9 cellular contexts compared by ENCODE assay signal in genomic region chr19:16874978-16875299, GRCh38. TPM values are rescaled to one million over a fixed set of nuclear protein-coding genes. Genes with fewer than 3 reads are reported as not detected.
DNase-seq lines count a peak whose midpoint lies in the region; ATAC-seq, FAIRE-seq and TF ChIP-seq lines count a peak whose summit lies in the region.
"Not testable (repeated sequence)": the region's sequence is repeated elsewhere in the genome, so short reads cannot be mapped to it uniquely, and the experiment has no call there.
"Had no signal": no experiment of that assay in that cellular context is flagged by ENCODE, and none has a peak within 500 bp of the region (broad histone marks: within the 10 kb centered on the region; RNA-seq: fewer than 3 reads in every experiment).

No MANE protein-coding gene starts in this region.

- not testable (repeated sequence) for H2AFZ ChIP-seq in astrocyte (ENCODE audit: low read depth, low read length)

- not testable (repeated sequence) for H3K27me3 Mint-ChIP-seq in CD8-positive, alpha-beta T cell (ENCODE audit: low read depth); HFFc6 (ENCODE audit: insufficient read depth); T-helper 1 cell treated with Interleukin-12 subunit alpha and Interleukin-12 subunit beta and Interleukin-4 antibody, amounts not matched to agents 30 μg/mL and 1 μg/mL, for 36 hours (ENCODE audit: low read depth); activated T-cell treated with anti-CD3 and anti-CD28 coated beads, Interleukin-2, amount 50 U/mL, for 24 hours; astrocyte (ENCODE audit: low read depth, unreplicated experiment); nephron progenitor cell (ENCODE audit: low read depth, poor library complexity); type B pancreatic cell

- not testable (repeated sequence) for H3K4me3 Mint-ChIP-seq in CD8-positive, alpha-beta T cell; HFFc6; T-helper 1 cell treated with Interleukin-12 subunit alpha and Interleukin-12 subunit beta and Interleukin-4 antibody, amounts not matched to agents 30 μg/mL and 1 μg/mL, for 36 hours; activated T-cell treated with anti-CD3 and anti-CD28 coated beads, Interleukin-2, amount 50 U/mL, for 24 hours; astrocyte (ENCODE audit: unreplicated experiment); nephron progenitor cell; type B pancreatic cell

- not testable (repeated sequence) for H3K27ac ChIP-seq in CD8-positive, alpha-beta T cell (ENCODE audit: low read depth, low read length); astrocyte (ENCODE audit: low read depth, low read length)

- peaks cover 29% of the 10 kb centered on the region for H3K79me2 ChIP-seq in astrocyte (ENCODE audit: insufficient read depth, low read length)

- H3K4me1 ChIP-seq in CD8-positive, alpha-beta T cell (ENCODE audit: insufficient read depth, low read length) = not testable (repeated sequence)
- H3K4me1 ChIP-seq in astrocyte (ENCODE audit: insufficient read depth, low read length) = peaks cover 14% of the 10 kb centered on the region

- peaks cover 12% of the 10 kb centered on the region for H3K4me1 Mint-ChIP-seq in CD8-positive, alpha-beta T cell (ENCODE audit: low read depth)
- peaks cover 11% of the 10 kb centered on the region; the same call in 1 of the 2 replicates for H3K4me1 Mint-ChIP-seq in HFFc6 (ENCODE audit: low read depth)
- peaks cover 21% of the 10 kb centered on the region for H3K4me1 Mint-ChIP-seq in T-helper 1 cell treated with Interleukin-12 subunit alpha and Interleukin-12 subunit beta and Interleukin-4 antibody, amounts not matched to agents 30 μg/mL and 1 μg/mL, for 36 hours (ENCODE audit: low read depth)
- H3K4me1 Mint-ChIP-seq in activated T-cell treated with anti-CD3 and anti-CD28 coated beads, Interleukin-2, amount 50 U/mL, for 24 hours (ENCODE audit: low read depth) = peaks cover 17% of the 10 kb centered on the region
- H3K4me1 Mint-ChIP-seq in astrocyte (ENCODE audit: low read depth, unreplicated experiment); nephron progenitor cell; type B pancreatic cell (ENCODE audit: unreplicated experiment): not testable (repeated sequence)

- CTCF ChIA-PET in CD8-positive, alpha-beta T cell (lab: Charles Lee) = not testable (repeated sequence)

- intact Hi-C loops in CD8-positive, alpha-beta T cell (cut with DNase I, micrococcal nuclease) = not testable (repeated sequence)

- ATAC-seq in CD8-positive, alpha-beta T cell = not testable (repeated sequence)

- H4K20me1 ChIP-seq in astrocyte (ENCODE audit: insufficient read depth, low read length) = peaks cover 66% of the 10 kb centered on the region

- H3K4me2 ChIP-seq in astrocyte (ENCODE audit: low read length) = not testable (repeated sequence)

- not testable (repeated sequence) for TF ChIP-seq CTCF in CD8-positive, alpha-beta T cell (IDR thresholded peaks at IDR 0.05); HFFc6 (IDR thresholded peaks at IDR 0.05); astrocyte (IDR thresholded peaks at IDR 0.05; ENCODE audit: insufficient read depth, low read depth, low read length); nephron progenitor cell (IDR thresholded peaks at IDR 0.05); type B pancreatic cell (conservative IDR thresholded peaks at IDR 0.05)

- not testable (repeated sequence) for H3K4me3 ChIP-seq in CD8-positive, alpha-beta T cell (ENCODE audit: low read depth, low read length); astrocyte (ENCODE audit: insufficient read depth, low read depth, low read length)

- H3K9me3 Mint-ChIP-seq in CD8-positive, alpha-beta T cell; T-helper 1 cell treated with Interleukin-12 subunit alpha and Interleukin-12 subunit beta and Interleukin-4 antibody, amounts not matched to agents 30 μg/mL and 1 μg/mL, for 36 hours; activated T-cell treated with anti-CD3 and anti-CD28 coated beads, Interleukin-2, amount 50 U/mL, for 24 hours; nephron progenitor cell; type B pancreatic cell: not testable (repeated sequence)
- H3K9me3 Mint-ChIP-seq in HFFc6 (peaks cover 13% of the 10 kb centered on the region), astrocyte (ENCODE audit: unreplicated experiment) (peaks cover 12% of the 10 kb centered on the region)

- peak overlapping the region; percentile 95 for H3K27ac Mint-ChIP-seq in CD8-positive, alpha-beta T cell
- peak overlapping the region; percentile 72 for H3K27ac Mint-ChIP-seq in HFFc6
- H3K27ac Mint-ChIP-seq in T-helper 1 cell treated with Interleukin-12 subunit alpha and Interleukin-12 subunit beta and Interleukin-4 antibody, amounts not matched to agents 30 μg/mL and 1 μg/mL, for 36 hours = peak overlapping the region; percentile 45
- H3K27ac Mint-ChIP-seq in activated T-cell treated with anti-CD3 and anti-CD28 coated beads, Interleukin-2, amount 50 U/mL, for 24 hours = peak overlapping the region; percentile 83
- peak overlapping the region; percentile 95 for H3K27ac Mint-ChIP-seq in astrocyte (ENCODE audit: unreplicated experiment)
- peak overlapping the region; percentile 100 for H3K27ac Mint-ChIP-seq in nephron progenitor cell
- H3K27ac Mint-ChIP-seq in type B pancreatic cell = peak overlapping the region; percentile 51

- POLR2A ChIA-PET in CD8-positive, alpha-beta T cell (lab: Charles Lee) = not testable (repeated sequence)

- H3K9ac ChIP-seq in astrocyte (ENCODE audit: low read length) = not testable (repeated sequence)

- peaks cover 28% of the 10 kb centered on the region for H3K36me3 ChIP-seq in CD8-positive, alpha-beta T cell (ENCODE audit: insufficient read depth, low read length)
- not testable (repeated sequence) for H3K36me3 ChIP-seq in astrocyte (ENCODE audit: insufficient read depth, low read length)

- FAIRE-seq in astrocyte (lab: Jason Lieb, UNC) = not testable (repeated sequence)
- peak; percentile 26 for FAIRE-seq in endometrium (lab: Jason Lieb, UNC)

- H3K36me3 Mint-ChIP-seq in CD8-positive, alpha-beta T cell = peaks cover 73% of the 10 kb centered on the region
- H3K36me3 Mint-ChIP-seq in HFFc6 (ENCODE audit: low read depth) (peaks cover 27% of the 10 kb centered on the region), astrocyte (ENCODE audit: low read depth, unreplicated experiment) (peaks cover 41% of the 10 kb centered on the region), nephron progenitor cell (ENCODE audit: low read depth) (peaks cover 65% of the 10 kb centered on the region), type B pancreatic cell (peaks cover 20% of the 10 kb centered on the region)
- H3K36me3 Mint-ChIP-seq in T-helper 1 cell treated with Interleukin-12 subunit alpha and Interleukin-12 subunit beta and Interleukin-4 antibody, amounts not matched to agents 30 μg/mL and 1 μg/mL, for 36 hours (ENCODE audit: low read depth) = peaks cover 38% of the 10 kb centered on the region
- peaks cover 85% of the 10 kb centered on the region for H3K36me3 Mint-ChIP-seq in activated T-cell treated with anti-CD3 and anti-CD28 coated beads, Interleukin-2, amount 50 U/mL, for 24 hours (ENCODE audit: low read depth)

- not testable (repeated sequence) for H3K9me3 ChIP-seq in CD8-positive, alpha-beta T cell (ENCODE audit: low read length); astrocyte (ENCODE audit: insufficient read depth, low read depth, low read length)

- not testable (repeated sequence) for DNase-seq in CD8-positive, alpha-beta T cell; HFFc6; activated T-cell treated with anti-CD3 and anti-CD28 coated beads, Interleukin-2, amount 50 U/mL, for 24 hours; astrocyte (ENCODE audit: low read depth); nephron progenitor cell; type B pancreatic cell (ENCODE audit: extremely low spot score, unreplicated experiment)

- not testable (repeated sequence) for H3K27me3 ChIP-seq in CD8-positive, alpha-beta T cell (ENCODE audit: insufficient read depth, low read length); astrocyte (ENCODE audit: insufficient read depth, low read length)

RNA-seq across cellular contexts. Expression of gene F2RL3, which starts 13.9 kb away (rescaled TPM):
- not detected for total RNA-seq in CD8-positive, alpha-beta T cell
- total RNA-seq in HFFc6 (2021; fragmentation: NEBNext Ultra II Directional; extraction: Animal tissue kit (Norgen Biotek cat#: 25700)) = not detected
- not detected in 2 replicates for total RNA-seq in astrocyte
- total RNA-seq in type B pancreatic cell (ENCODE audit: low replicate concordance) = not detected in 2 replicates
- total RNA-seq: LHCN-M2 had no signal

RNA-seq across cellular contexts. Expression of gene SIN3B, which starts 45.7 kb away (rescaled TPM):
- total RNA-seq in CD8-positive, alpha-beta T cell = 10 to 100 TPM; 46.1 to 46.5 TPM
- total RNA-seq in HFFc6 (2021; fragmentation: NEBNext Ultra II Directional; extraction: Animal tissue kit (Norgen Biotek cat#: 25700)) = 10 to 100 TPM; 29.6 to 39.4 (median 35.2) TPM
- total RNA-seq in astrocyte (79.8 and 86.1 TPM in 2 replicates), type B pancreatic cell (ENCODE audit: low replicate concordance) (58.9 and 71.2 TPM in 2 replicates)

Comparison
In these comparisons a context has a peak if more than half of its experiments do, and no peak if none do; other contexts are left out.
1. H3K27ac Mint-ChIP-seq: peak in every context shown above with its lines; median percentile 100 in nephron progenitor cell; 95 in CD8-positive, alpha-beta T cell; 95 in astrocyte; 83 in activated T-cell treated with anti-CD3 and anti-CD28 coated beads, Interleukin-2, amount 50 U/mL, for 24 hours; 72 in HFFc6; 51 in type B pancreatic cell; 45 in T-helper 1 cell treated with Interleukin-12 subunit alpha and Interleukin-12 subunit beta and Interleukin-4 antibody, amounts not matched to agents 30 μg/mL and 1 μg/mL, for 36 hours.